ENCODE assay signal across 32 cellular contexts in genomic region chr1:227996187-227996950, GRCh38. TPM values are rescaled to one million over a fixed set of nuclear protein-coding genes. Genes with fewer than 3 reads are reported as not detected.
DNase-seq lines count a peak whose midpoint lies in the region; ATAC-seq, FAIRE-seq and TF ChIP-seq lines count a peak whose summit lies in the region.
"Had no signal": no experiment of that assay in that cellular context is flagged by ENCODE, and none has a peak within 500 bp of the region (broad histone marks: within the 10 kb centered on the region; RNA-seq: fewer than 3 reads in every experiment).

No MANE protein-coding gene starts in this region.

- peaks cover 0 to 6% of the 10 kb centered on the region in 2 donors for H3K9me3 ChIP-seq in lung (ENCODE audit: control insufficient read depth in 2 of 2, insufficient read depth in 1 of 2, low read length in 1 of 2)

- no peaks in the 10 kb centered on the region for H3K4me1 Mint-ChIP-seq in activated naive CD4-positive, alpha-beta T cell treated with anti-CD3 and anti-CD28 coated beads, Interleukin-2, amount 10 ng/mL, durations not matched to agents 7 days and 5 days
- H3K4me1 Mint-ChIP-seq: activated naive CD8-positive, alpha-beta T cell treated with anti-CD3 and anti-CD28 coated beads, Interleukin-2, amount 50 U/mL, for 24 hours; CD8-positive, alpha-beta memory T cell; memory B cell had no signal

- H3K36me3 ChIP-seq in bronchial epithelial cell (ENCODE audit: control insufficient read depth, insufficient read depth, low read length) (no peaks in the 10 kb centered on the region), lung (ENCODE audit: control insufficient read depth in 2 of 2, insufficient read depth in 2 of 2, low read length in 2 of 2) (no peaks in the 10 kb centered on the region)

- no peak overlapping the region for H3K27ac ChIP-seq in lung (ENCODE audit: low read depth in 1 of 2, low read length in 1 of 2)
- H3K27ac ChIP-seq: A549, body of pancreas, psoas muscle had no signal

- no peaks in the 10 kb centered on the region for H3K36me3 Mint-ChIP-seq in activated naive CD4-positive, alpha-beta T cell treated with anti-CD3 and anti-CD28 coated beads, Interleukin-2, amount 10 ng/mL, durations not matched to agents 7 days and 5 days
- H3K36me3 Mint-ChIP-seq: activated CD4-positive, alpha-beta memory T cell treated with anti-CD3 and anti-CD28 coated beads for 36 hours; CD8-positive, alpha-beta memory T cell; memory B cell had no signal

- peaks cover 18% of the 10 kb centered on the region for H3K9me3 Mint-ChIP-seq in activated naive CD4-positive, alpha-beta T cell treated with anti-CD3 and anti-CD28 coated beads, Interleukin-2, amount 10 ng/mL, durations not matched to agents 7 days and 5 days

- TF ChIP-seq CTCF in bronchial epithelial cell (IDR thresholded peaks at IDR 0.05; ENCODE audit: insufficient read depth, low read length, severe bottlenecking) (no peak), lung (IDR thresholded peaks at IDR 0.05; ENCODE audit: control extremely low read depth, extremely low read depth) (no peak)

- H3K27ac Mint-ChIP-seq in activated naive CD4-positive, alpha-beta T cell treated with anti-CD3 and anti-CD28 coated beads, Interleukin-2, amount 10 ng/mL, durations not matched to agents 7 days and 5 days: no peak overlapping the region
- H3K27ac Mint-ChIP-seq: activated CD4-positive, alpha-beta memory T cell treated with anti-CD3 and anti-CD28 coated beads for 36 hours; activated naive CD8-positive, alpha-beta T cell treated with anti-CD3 and anti-CD28 coated beads, Interleukin-2, amount 50 U/mL, for 24 hours; CD8-positive, alpha-beta memory T cell; memory B cell had no signal

- ATAC-seq in lung (ENCODE audit: insufficient read depth, low FRiP score): no peak
- no peak for ATAC-seq in HG03342 (IDR thresholded peaks at IDR 0.05; ENCODE audit: unreplicated experiment)
- no peak for ATAC-seq in GM18868 (IDR thresholded peaks at IDR 0.05; ENCODE audit: unreplicated experiment)
- ATAC-seq: A549; activated CD4-positive, CD25-positive, alpha-beta regulatory T cell treated with anti-CD3 and anti-CD28 coated beads, Interleukin-2, amount 50 U/mL, for 24 hours; activated naive CD8-positive, alpha-beta T cell treated with anti-CD3 and anti-CD28 coated beads, Interleukin-2, amount 50 U/mL, for 24 hours; body of pancreas; HepG2; psoas muscle; stimulated activated naive CD8-positive, alpha-beta T cell treated with anti-CD3 and anti-CD28 coated beads, Interleukin-15, Interleukin-2, amounts not matched to agents 100 U/mL and 50 U/mL, for 24 hours had no signal

- H3K27me3 ChIP-seq in bronchial epithelial cell (ENCODE audit: control insufficient read depth, insufficient read depth, low read length) (peaks cover 3% of the 10 kb centered on the region), lung (ENCODE audit: control insufficient read depth, insufficient read depth) (no peaks in the 10 kb centered on the region)
- H3K27me3 ChIP-seq: body of pancreas had no signal

- H3K4me3 Mint-ChIP-seq in activated naive CD4-positive, alpha-beta T cell treated with anti-CD3 and anti-CD28 coated beads, Interleukin-2, amount 10 ng/mL, durations not matched to agents 7 days and 5 days: no peak overlapping the region
- H3K4me3 Mint-ChIP-seq: activated CD4-positive, alpha-beta memory T cell treated with anti-CD3 and anti-CD28 coated beads for 36 hours; activated naive CD8-positive, alpha-beta T cell treated with anti-CD3 and anti-CD28 coated beads, Interleukin-2, amount 50 U/mL, for 24 hours; CD8-positive, alpha-beta memory T cell; memory B cell had no signal

- WGBS in lung, 2 donors: 18 to 38% methylated on average over 1 of the region's 1 CpG

- H3K4me1 ChIP-seq in lung (ENCODE audit: control insufficient read depth in 2 of 2, insufficient read depth in 2 of 2, low read length in 2 of 2): peaks cover 0 to 1% of the 10 kb centered on the region in 2 donors
- H3K4me1 ChIP-seq: A549, body of pancreas, psoas muscle had no signal

- peaks cover 47% of the 10 kb centered on the region for H3K27me3 Mint-ChIP-seq in activated naive CD4-positive, alpha-beta T cell treated with anti-CD3 and anti-CD28 coated beads, Interleukin-2, amount 10 ng/mL, durations not matched to agents 7 days and 5 days

- no peak overlapping the region for H3K4me3 ChIP-seq in bronchial epithelial cell (ENCODE audit: low read depth, low read length)
- no peak overlapping the region for H3K4me3 ChIP-seq in lung
- H3K4me3 ChIP-seq: A549, body of pancreas, psoas muscle had no signal

- no peak for FAIRE-seq in bronchial epithelial cell (lab: Jason Lieb, UNC)
- FAIRE-seq in urothelium cell line (lab: Jason Lieb, UNC): no peak
- FAIRE-seq: A549, GM12892, H1, HepG2 had no signal

- peak; percentile 14 for DNase-seq in activated naive CD4-positive, alpha-beta T cell treated with anti-CD3 and anti-CD28 coated beads, Interleukin-2, amount 10 ng/mL, durations not matched to agents 7 days and 5 days
- DNase-seq in activated naive CD4-positive, alpha-beta T cell treated with anti-CD3 and anti-CD28 coated beads, Interleukin-2, amount 50 U/mL, for 16 hours: no peak
- peak; percentile 8 for DNase-seq in bronchial epithelial cell (ENCODE audit: low read depth)
- DNase-seq in lung (ENCODE audit: low spot score): peak; percentile 36
- peak; percentile 3 for DNase-seq in urothelium cell line (ENCODE audit: low spot score)
- DNase-seq in NCI-H2081 (lab: John Stamatoyannopoulos, UW): no peak
- DNase-seq: activated CD4-positive, alpha-beta memory T cell treated with anti-CD3 and anti-CD28 coated beads for 36 hours; activated gamma-delta T cell; activated naive CD8-positive, alpha-beta T cell treated with anti-CD3 and anti-CD28 coated beads, Interleukin-2, amount 50 U/mL, for 24 hours; AML-193; CD8-positive, alpha-beta memory T cell; DMS 273 treated with DMSO at 0.1 percent for 48 hours; kidney glomerular epithelial cell; NCI-H1092; NCI-H187 treated with DMSO at 0.1 percent for 48 hours; NCI-H69; stimulated activated naive CD8-positive, alpha-beta T cell treated with anti-CD3 and anti-CD28 coated beads, Interleukin-15, Interleukin-2, amounts not matched to agents 100 U/mL and 50 U/mL, for 24 hours had no signal

- CTCF ChIA-PET in activated naive CD4-positive, alpha-beta T cell treated with anti-CD3 and anti-CD28 coated beads, Interleukin-2, amount 10 ng/mL, durations not matched to agents 7 days and 5 days (lab: Charles Lee): no interaction called here

RNA-seq across cellular contexts. Expression of gene WNT3A, which starts 10.4 kb away (rescaled TPM):
- total RNA-seq in bronchial epithelial cell (not detected in 2 replicates), lung (1 to 10 TPM in 1 of 2 donors, under 1 TPM in 1; 0.09 to 3.1 TPM)
- 1 to 10 TPM; 1.6 to 2.2 TPM for polyA plus RNA-seq in lung
- total RNA-seq: activated CD4-positive, alpha-beta memory T cell treated with anti-CD3 and anti-CD28 coated beads for 36 hours; body of pancreas; CD8-positive, alpha-beta memory T cell; chondrocyte; HepG2; LHCN-M2; myocyte; psoas muscle; RPMI7951; T-helper 1 cell treated with Interleukin-12 subunit alpha and Interleukin-12 subunit beta and Interleukin-4 antibody, amounts not matched to agents 30 ng/mL and 1 ng/mL, for 36 hours had no signal
- polyA plus RNA-seq: A549; CD8-positive, alpha-beta memory T cell; HepG2; psoas muscle had no signal

RNA-seq across cellular contexts. Expression of gene WNT9A, which starts 48.6 kb away (rescaled TPM):
- total RNA-seq in bronchial epithelial cell: 4.2 and 7.3 TPM in 2 replicates
- total RNA-seq in lung: 1 to 10 TPM; 5.5 to 8.6 TPM
- polyA plus RNA-seq in lung: 1 to 10 TPM; 2.6 to 4.3 TPM
- polyA plus RNA-seq: CD8-positive, alpha-beta memory T cell; HepG2 had no signal

Comparison
In these comparisons a context has a peak if more than half of its experiments do, and no peak if none do; other contexts are left out.
1. DNase-seq: peak in activated naive CD4-positive, alpha-beta T cell treated with anti-CD3 and anti-CD28 coated beads, Interleukin-2, amount 10 ng/mL, durations not matched to agents 7 days and 5 days (single experiment), bronchial epithelial cell (single experiment), lung (single experiment) and urothelium cell line (single experiment); none in activated naive CD4-positive, alpha-beta T cell treated with anti-CD3 and anti-CD28 coated beads, Interleukin-2, amount 50 U/mL, for 16 hours (single experiment) and NCI-H2081 (0 of 2).